3 cellular contexts compared by ENCODE assay signal in genomic region chr6:80028591-80028990, GRCh38.
TF ChIP-seq lines count a peak whose summit lies in the region.

No MANE protein-coding gene starts in this region.

TF ChIP-seq in HepG2, 621 proteins besides CTCF, POLR2A, EP300 and RAD21 (continues in another document):
- TF ChIP-seq ZNF337 (CRISPR knock-in tag; IDR thresholded peaks at IDR 0.05; ENCODE audit: borderline replicate concordance, low read depth) (no peak), ZNF749 (CRISPR knock-in tag; IDR thresholded peaks at IDR 0.05; ENCODE audit: borderline replicate concordance) (no peak), PLRG1 (conservative IDR thresholded peaks at IDR 0.05) (no peak), AFF4 (CRISPR knock-in tag; IDR thresholded peaks at IDR 0.05) (no peak), PRPF4 (IDR thresholded peaks at IDR 0.05; ENCODE audit: low read depth, low read length, poor library complexity, severe bottlenecking) (no peak), RBM22 (optimal IDR thresholded peaks at IDR 0.05; ENCODE audit: low read length) (no peak), HOXD1 (CRISPR knock-in tag; IDR thresholded peaks at IDR 0.05) (no peak), MAFK (conservative IDR thresholded peaks at IDR 0.05 in 1 of 2, IDR thresholded peaks at IDR 0.05 in 1 of 2; ENCODE audit: low read length in 2 of 2) (peak; percentile 94 to 98), MAFF (IDR thresholded peaks at IDR 0.05; ENCODE audit: low read depth, low read length) (peak; percentile 97), WIZ (CRISPR knock-in tag; IDR thresholded peaks at IDR 0.05) (no peak), KDM1A (CRISPR knock-in tag; IDR thresholded peaks at IDR 0.05) (no peak)
- TF ChIP-seq, protein P1, sequence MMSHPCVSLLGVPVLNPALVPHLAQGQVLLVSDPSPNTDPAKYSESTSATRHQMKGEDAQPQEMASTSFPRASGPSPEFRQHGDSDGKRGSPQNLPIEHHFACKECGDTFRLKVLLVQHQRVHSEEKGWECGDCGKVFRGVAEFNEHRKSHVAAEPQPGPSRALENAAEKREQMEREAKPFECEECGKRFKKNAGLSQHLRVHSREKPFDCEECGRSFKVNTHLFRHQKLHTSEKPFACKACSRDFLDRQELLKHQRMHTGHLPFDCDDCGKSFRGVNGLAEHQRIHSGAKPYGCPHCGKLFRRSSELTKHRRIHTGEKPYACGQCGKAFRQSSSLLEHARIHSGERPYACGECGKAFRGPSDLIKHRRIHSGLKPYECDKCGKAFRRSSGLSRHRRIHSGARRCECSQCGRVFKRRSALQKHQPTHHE (CRISPR knock-in tag; IDR thresholded peaks at IDR 0.05; ENCODE audit: borderline replicate concordance), result no peak

TF ChIP-seq in IMR-90, 13 proteins besides CTCF, POLR2A, EP300 and RAD21:
- TF ChIP-seq, protein P2, sequence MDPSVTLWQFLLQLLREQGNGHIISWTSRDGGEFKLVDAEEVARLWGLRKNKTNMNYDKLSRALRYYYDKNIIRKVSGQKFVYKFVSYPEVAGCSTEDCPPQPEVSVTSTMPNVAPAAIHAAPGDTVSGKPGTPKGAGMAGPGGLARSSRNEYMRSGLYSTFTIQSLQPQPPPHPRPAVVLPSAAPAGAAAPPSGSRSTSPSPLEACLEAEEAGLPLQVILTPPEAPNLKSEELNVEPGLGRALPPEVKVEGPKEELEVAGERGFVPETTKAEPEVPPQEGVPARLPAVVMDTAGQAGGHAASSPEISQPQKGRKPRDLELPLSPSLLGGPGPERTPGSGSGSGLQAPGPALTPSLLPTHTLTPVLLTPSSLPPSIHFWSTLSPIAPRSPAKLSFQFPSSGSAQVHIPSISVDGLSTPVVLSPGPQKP (IDR thresholded peaks at IDR 0.05; ENCODE audit: borderline replicate concordance, low read depth, low read length), result no peak
- no peak for TF ChIP-seq USF2 (IDR thresholded peaks at IDR 0.05; ENCODE audit: low read depth, low read length)
- peak; percentile 98 for TF ChIP-seq MAFK (IDR thresholded peaks at IDR 0.05; ENCODE audit: low read depth, low read length)

TF ChIP-seq in H1, 55 proteins besides CTCF, POLR2A, EP300 and RAD21:
- TF ChIP-seq MAFK (IDR thresholded peaks at IDR 0.05; ENCODE audit: low read depth, low read length) (peak; percentile 75; the same call in 1 of the 2 replicates), SP1 (IDR thresholded peaks at IDR 0.05; ENCODE audit: low read depth, low read length) (no peak)
